12 cellular contexts compared by ENCODE assay signal in the genomic region with DNA sequence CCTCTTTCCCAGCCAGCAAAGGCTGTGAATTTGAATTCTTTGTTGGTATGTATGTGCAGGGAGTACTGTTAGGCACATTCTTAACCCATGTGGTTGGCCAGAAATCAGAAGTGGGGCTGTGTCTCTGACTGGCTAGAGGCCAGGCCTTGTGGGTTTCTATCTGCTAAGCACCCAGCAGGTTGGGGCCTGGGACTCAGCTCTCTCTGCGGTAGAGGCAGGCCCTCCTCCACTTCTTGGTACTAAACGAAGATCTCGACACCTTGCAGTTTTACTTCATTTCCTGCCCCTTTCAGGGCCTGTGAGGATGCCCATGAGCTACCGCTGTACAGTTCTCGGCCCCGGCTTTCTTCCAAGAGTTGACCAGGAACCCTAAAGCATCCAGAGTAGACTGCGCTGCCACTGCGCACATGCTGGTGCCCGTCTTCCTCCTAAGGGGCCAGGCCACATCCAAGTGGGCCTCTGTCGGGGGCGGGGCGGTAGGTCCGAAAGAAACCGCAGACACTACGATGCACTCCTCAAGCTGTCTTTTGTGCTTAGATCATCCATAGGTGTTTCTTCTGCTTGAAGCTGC. TPM values are rescaled to one million over a fixed set of nuclear protein-coding genes. Genes with fewer than 3 reads are reported as not detected.
DNase-seq lines count a peak whose midpoint lies in the region; ATAC-seq and TF ChIP-seq lines count a peak whose summit lies in the region.
"Had no signal": no experiment of that assay in that cellular context is flagged by ENCODE, and none has a peak within 500 bp of the region (broad histone marks: within the 10 kb centered on the region; RNA-seq: fewer than 3 reads in every experiment).

No MANE protein-coding gene starts in this region.

- peaks cover 29 to 63% of the 10 kb centered on the region in 2 donors for H3K4me1 ChIP-seq in ascending aorta

- intact Hi-C loops in ascending aorta (cut with DNase I), result loop anchor here (2.0 to 5.0 kb wide), 3 partner anchors 47 to 103 kb away; no protein-coding TSS in a partner anchor

- no peaks in the 10 kb centered on the region for H3K27me3 ChIP-seq in AG04450 (ENCODE audit: control insufficient read depth, insufficient read depth, low read length)
- no peaks in the 10 kb centered on the region for H3K27me3 ChIP-seq in HL-60 (ENCODE audit: insufficient read depth, poor library complexity, severe bottlenecking)
- no peaks in the 10 kb centered on the region for H3K27me3 ChIP-seq in ascending aorta

- TF ChIP-seq CTCF in AG04450 (IDR thresholded peaks at IDR 0.05; ENCODE audit: low read depth, low read length), result no peak
- no peak for TF ChIP-seq CTCF in HL-60 (IDR thresholded peaks at IDR 0.05; ENCODE audit: insufficient read depth, low read length)
- TF ChIP-seq CTCF in ascending aorta (IDR thresholded peaks at IDR 0.05), result no peak

- POLR2A ChIA-PET in AG04450 (lab: Yijun Ruan, JAX), result no interaction called here

- CTCF ChIA-PET in AG04450 (lab: Charles Lee), result interaction anchor here (2.1 to 4.4 kb wide), 3 partner anchors 50 to 150 kb away, joined by 5 to 22 read pairs (median 8); no protein-coding TSS in a partner anchor

- DNase-seq in AG04450 (ENCODE audit: low read depth, low spot score), result peak; percentile 42
- peak in 1 of 2 experiments; percentile 86 for DNase-seq in HL-60 (ENCODE audit: low read depth in 1 of 2, low spot score in 1 of 2)
- DNase-seq in ascending aorta (ENCODE audit: low spot score in 2 of 2), result peak in 1 of 2 donors; percentile 78
- DNase-seq in kidney glomerular epithelial cell (lab: John Stamatoyannopoulos, UW), result peak; percentile 49
- DNase-seq in CD1c-positive myeloid dendritic cell (ENCODE audit: extremely low spot score), result no peak
- DNase-seq in DMS153 treated with DMSO at 0.1 percent for 48 hours (lab: John Stamatoyannopoulos, UW; ENCODE audit: unreplicated experiment), result no peak
- DNase-seq in NCI-H2227 treated with DMSO at 0.1 percent for 48 hours (lab: John Stamatoyannopoulos, UW), result no peak
- DNase-seq: NCI-H1436 treated with DMSO at 0.1 percent for 48 hours, trophoblast cell had no signal

- H3K27ac ChIP-seq in AG04450 (ENCODE audit: low read depth, low read length) (peak overlapping the region; percentile 3), HL-60 (replicated peaks) (peak overlapping the region; percentile 38), ascending aorta (peak overlapping the region; percentile 74 to 78)

- H3K9me3 ChIP-seq in AG04450 (ENCODE audit: control insufficient read depth, insufficient read depth, low read length) (peaks cover 5% of the 10 kb centered on the region; the same call in 1 of the 2 replicates), ascending aorta (no peaks in the 10 kb centered on the region)

- ATAC-seq in HG03097 (IDR thresholded peaks at IDR 0.05; ENCODE audit: low FRiP score, unreplicated experiment), result no peak

- H3K36me3 ChIP-seq in ascending aorta, result peaks cover 40 to 44% of the 10 kb centered on the region in 2 donors

- no peak overlapping the region for H3K4me3 ChIP-seq in AG04450 (ENCODE audit: low read depth, low read length)
- no peak overlapping the region for H3K4me3 ChIP-seq in HL-60 (replicated peaks; ENCODE audit: insufficient read depth, low read length)
- H3K4me3 ChIP-seq in ascending aorta, result no peak overlapping the region

RNA-seq across cellular contexts. Expression of a gene that starts 51.1 kb away (rescaled TPM):
- 0.11 and 0.15 TPM in 2 replicates for polyA plus RNA-seq in AG04450 (2011; rRNA removed)
- 0.23 and 0.26 TPM in 2 replicates for polyA minus RNA-seq in AG04450 (2011; rRNA and poly(A)+ RNA removed)
- 0.43 TPM for total RNA-seq in ascending aorta
- total RNA-seq: CD4-positive, CD25-positive, alpha-beta regulatory T cell; kidney epithelial cell had no signal
- polyA plus RNA-seq: CD4-positive, CD25-positive, alpha-beta regulatory T cell had no signal

Comparison
In these comparisons a context has a peak if more than half of its experiments do, and no peak if none do; other contexts are left out.
1. DNase-seq: peak in AG04450 (single experiment) and kidney glomerular epithelial cell (single experiment); none in CD1c-positive myeloid dendritic cell (single experiment), DMS153 treated with DMSO at 0.1 percent for 48 hours (single experiment) and NCI-H2227 treated with DMSO at 0.1 percent for 48 hours (single experiment).
2. H3K27ac ChIP-seq: peak in every context shown above with its lines; median percentile 76 in ascending aorta; 38 in HL-60; 3 in AG04450.